ENCODE assay signal across 9 cellular contexts in the genomic region with DNA sequence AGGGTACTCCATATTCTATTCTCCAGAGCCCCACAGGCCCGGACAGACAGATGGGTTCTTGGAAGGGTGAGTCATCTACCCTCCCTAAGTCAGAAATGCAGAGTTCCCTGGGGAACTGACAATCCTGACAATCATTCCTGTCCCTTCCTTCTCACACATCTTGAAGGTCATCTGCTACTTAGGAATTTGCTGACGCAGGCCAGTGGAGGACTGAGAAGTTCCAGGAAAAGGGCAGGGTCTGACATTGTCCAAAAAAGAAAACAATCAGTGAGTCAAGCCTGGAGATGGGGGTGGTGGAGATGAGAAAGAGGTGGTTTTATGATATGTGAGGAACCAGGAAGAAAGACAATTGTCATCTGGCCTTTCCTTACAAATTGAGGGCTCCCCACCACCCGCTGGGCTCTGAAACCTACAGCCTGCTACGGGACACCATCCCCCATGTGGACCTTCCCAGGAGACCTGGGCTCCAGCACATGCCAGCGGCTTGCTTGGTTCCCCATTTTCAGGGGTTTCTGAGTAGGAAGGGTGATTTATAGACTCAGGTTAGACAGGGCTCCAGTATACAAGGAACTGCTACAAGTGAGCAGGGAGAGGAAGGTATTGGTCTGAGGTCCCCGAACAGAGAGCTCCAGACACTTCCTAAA. TPM values are rescaled to one million over a fixed set of nuclear protein-coding genes. Genes with fewer than 3 reads are reported as not detected.
A peak's percentile ranks its signal among the peaks of the same experiment; 100 is the strongest.
DNase-seq lines count a peak whose midpoint lies in the region; ATAC-seq and TF ChIP-seq lines count a peak whose summit lies in the region.
"Had no signal": no experiment of that assay in that cellular context is flagged by ENCODE, and none has a peak within 500 bp of the region (broad histone marks: within the 10 kb centered on the region; RNA-seq: fewer than 3 reads in every experiment).

No MANE protein-coding gene starts in this region.

- DNase-seq in T-helper 1 cell = no peak
- peak; percentile 65 for DNase-seq in SKM-1 treated with dmso at 0.1 percent for 144 hours (lab: John Stamatoyannopoulos, UW; ENCODE audit: unreplicated experiment)
- DNase-seq in smooth muscle cell of the brain vasculature (ENCODE audit: low read depth, low spot score) = peak; percentile 61
- no peak for DNase-seq in activated effector memory CD4-positive, alpha-beta T cell treated with anti-CD3 and anti-CD28 coated beads, Interleukin-2, amount 50 U/mL, for 16 hours
- no peak for DNase-seq in WTC11 (ENCODE audit: low spot score)

- no peaks in the 10 kb centered on the region for H3K27me3 Mint-ChIP-seq in T-helper 1 cell treated with Interleukin-12 subunit alpha and Interleukin-12 subunit beta and Interleukin-4 antibody, amounts not matched to agents 30 μg/mL and 1 μg/mL, for 36 hours (ENCODE audit: low read depth)
- no peaks in the 10 kb centered on the region for H3K27me3 Mint-ChIP-seq in WTC11 (ENCODE audit: low read depth)
- H3K27me3 Mint-ChIP-seq: B cell had no signal

- TF ChIP-seq EP300 in gastroesophageal sphincter (IDR thresholded peaks at IDR 0.05) = no peak

- CTCF ChIA-PET in WTC11 (lab: Charles Lee) = interaction anchor here (1.3 kb wide), 1 partner anchor 33 kb away, joined by 3 read pairs; no protein-coding TSS in a partner anchor

- POLR2A ChIA-PET in WTC11 (lab: Charles Lee) = no interaction called here

- TF ChIP-seq POLR2A in gastroesophageal sphincter (IDR thresholded peaks at IDR 0.05) = no peak

- H3K36me3 ChIP-seq in gastroesophageal sphincter = peaks cover 0 to 40% of the 10 kb centered on the region in 2 donors

- no peak overlapping the region for H3K4me3 ChIP-seq in gastroesophageal sphincter

- H3K36me3 Mint-ChIP-seq in T-helper 1 cell treated with Interleukin-12 subunit alpha and Interleukin-12 subunit beta and Interleukin-4 antibody, amounts not matched to agents 30 μg/mL and 1 μg/mL, for 36 hours (ENCODE audit: low read depth) = peaks cover 44% of the 10 kb centered on the region
- H3K36me3 Mint-ChIP-seq in WTC11 = peaks cover 10% of the 10 kb centered on the region

- H3K27ac Mint-ChIP-seq in T-helper 1 cell treated with Interleukin-12 subunit alpha and Interleukin-12 subunit beta and Interleukin-4 antibody, amounts not matched to agents 30 μg/mL and 1 μg/mL, for 36 hours = peak overlapping the region; percentile 79
- H3K27ac Mint-ChIP-seq in WTC11 = no peak overlapping the region
- H3K27ac Mint-ChIP-seq: B cell had no signal

- peak overlapping the region; percentile 16 for H3K4me3 Mint-ChIP-seq in T-helper 1 cell treated with Interleukin-12 subunit alpha and Interleukin-12 subunit beta and Interleukin-4 antibody, amounts not matched to agents 30 μg/mL and 1 μg/mL, for 36 hours
- no peak overlapping the region for H3K4me3 Mint-ChIP-seq in WTC11
- H3K4me3 Mint-ChIP-seq: B cell had no signal

- ATAC-seq in gastroesophageal sphincter (peak; percentile 71), HG03432 (IDR thresholded peaks at IDR 0.05; ENCODE audit: unreplicated experiment) (no peak), WTC11 (no peak)

- no peaks in the 10 kb centered on the region for H3K9me3 ChIP-seq in gastroesophageal sphincter

- WGBS in gastroesophageal sphincter (ENCODE audit: low coverage in 1 of 2), 2 donors = 41 to 80% methylated on average over 2 to 5 of the region's 6 CpGs

- TF ChIP-seq CTCF in gastroesophageal sphincter (IDR thresholded peaks at IDR 0.05) (no peak), WTC11 (IDR thresholded peaks at IDR 0.05) (no peak)

- H3K27me3 ChIP-seq in gastroesophageal sphincter = no peaks in the 10 kb centered on the region

- H3K4me1 ChIP-seq in gastroesophageal sphincter = peaks cover 16 to 80% (median 33%) of the 10 kb centered on the region in 3 donors

- H3K9me3 Mint-ChIP-seq in T-helper 1 cell treated with Interleukin-12 subunit alpha and Interleukin-12 subunit beta and Interleukin-4 antibody, amounts not matched to agents 30 μg/mL and 1 μg/mL, for 36 hours = no peaks in the 10 kb centered on the region
- H3K9me3 Mint-ChIP-seq in WTC11 = 0 out of 2 replicates have a peak, but pooled peaks cover 6% of the 10 kb centered on the region

- peak overlapping the region; percentile 10 to 82 (median 80) for H3K27ac ChIP-seq in gastroesophageal sphincter

- peaks cover 65% of the 10 kb centered on the region for H3K4me1 Mint-ChIP-seq in T-helper 1 cell treated with Interleukin-12 subunit alpha and Interleukin-12 subunit beta and Interleukin-4 antibody, amounts not matched to agents 30 μg/mL and 1 μg/mL, for 36 hours (ENCODE audit: low read depth)
- peaks cover 16% of the 10 kb centered on the region for H3K4me1 Mint-ChIP-seq in WTC11

TF ChIP-seq in WTC11, 78 proteins besides CTCF, POLR2A, EP300 and RAD21:
- TF ChIP-seq, protein P1, sequence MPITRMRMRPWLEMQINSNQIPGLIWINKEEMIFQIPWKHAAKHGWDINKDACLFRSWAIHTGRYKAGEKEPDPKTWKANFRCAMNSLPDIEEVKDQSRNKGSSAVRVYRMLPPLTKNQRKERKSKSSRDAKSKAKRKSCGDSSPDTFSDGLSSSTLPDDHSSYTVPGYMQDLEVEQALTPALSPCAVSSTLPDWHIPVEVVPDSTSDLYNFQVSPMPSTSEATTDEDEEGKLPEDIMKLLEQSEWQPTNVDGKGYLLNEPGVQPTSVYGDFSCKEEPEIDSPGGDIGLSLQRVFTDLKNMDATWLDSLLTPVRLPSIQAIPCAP (CRISPR knock-in tag; IDR thresholded peaks at IDR 0.05) = no peak
- TF ChIP-seq NFE2L1 (CRISPR knock-in tag; IDR thresholded peaks at IDR 0.05) (no peak), CBFB (CRISPR knock-in tag; IDR thresholded peaks at IDR 0.05; ENCODE audit: low read depth) (no peak)
- TF ChIP-seq, protein P2, sequence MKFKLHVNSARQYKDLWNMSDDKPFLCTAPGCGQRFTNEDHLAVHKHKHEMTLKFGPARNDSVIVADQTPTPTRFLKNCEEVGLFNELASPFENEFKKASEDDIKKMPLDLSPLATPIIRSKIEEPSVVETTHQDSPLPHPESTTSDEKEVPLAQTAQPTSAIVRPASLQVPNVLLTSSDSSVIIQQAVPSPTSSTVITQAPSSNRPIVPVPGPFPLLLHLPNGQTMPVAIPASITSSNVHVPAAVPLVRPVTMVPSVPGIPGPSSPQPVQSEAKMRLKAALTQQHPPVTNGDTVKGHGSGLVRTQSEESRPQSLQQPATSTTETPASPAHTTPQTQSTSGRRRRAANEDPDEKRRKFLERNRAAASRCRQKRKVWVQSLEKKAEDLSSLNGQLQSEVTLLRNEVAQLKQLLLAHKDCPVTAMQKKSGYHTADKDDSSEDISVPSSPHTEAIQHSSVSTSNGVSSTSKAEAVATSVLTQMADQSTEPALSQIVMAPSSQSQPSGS (CRISPR knock-in tag; IDR thresholded peaks at IDR 0.05; ENCODE audit: borderline replicate concordance, low read depth) = no peak

RNA-seq across cellular contexts. Expression of a gene that starts 12.9 kb away (rescaled TPM):
- 100 to 1,000 TPM; 252 to 647 (median 432) TPM for total RNA-seq in gastroesophageal sphincter
- 65.8 to 86.7 TPM (median 79.7 TPM) in 3 replicates for total RNA-seq in WTC11 (2021)

RNA-seq across cellular contexts. Expression of a gene that starts 22.7 kb away (rescaled TPM):
- total RNA-seq in gastroesophageal sphincter = not detected
- 0.22 TPM in 1 of 3 replicates, not detected in the others for total RNA-seq in WTC11 (2021)
- total RNA-seq: B cell had no signal

RNA-seq across cellular contexts. Expression of a gene that starts 51.0 kb away (rescaled TPM):
- total RNA-seq in gastroesophageal sphincter (10 to 100 TPM; 38.8 to 81.4 (median 55.7) TPM), WTC11 (2021) (14.5 to 19.0 TPM (median 15.7 TPM) in 3 replicates)

Comparison
In these comparisons a context has a peak if more than half of its experiments do, and no peak if none do; other contexts are left out.
1. DNase-seq: peak in SKM-1 treated with dmso at 0.1 percent for 144 hours (single experiment) and smooth muscle cell of the brain vasculature (single experiment); none in T-helper 1 cell (0 of 5), activated effector memory CD4-positive, alpha-beta T cell treated with anti-CD3 and anti-CD28 coated beads, Interleukin-2, amount 50 U/mL, for 16 hours (single experiment) and WTC11 (single experiment).